ENCODE assay signal across 23 cellular contexts in the genomic region with DNA sequence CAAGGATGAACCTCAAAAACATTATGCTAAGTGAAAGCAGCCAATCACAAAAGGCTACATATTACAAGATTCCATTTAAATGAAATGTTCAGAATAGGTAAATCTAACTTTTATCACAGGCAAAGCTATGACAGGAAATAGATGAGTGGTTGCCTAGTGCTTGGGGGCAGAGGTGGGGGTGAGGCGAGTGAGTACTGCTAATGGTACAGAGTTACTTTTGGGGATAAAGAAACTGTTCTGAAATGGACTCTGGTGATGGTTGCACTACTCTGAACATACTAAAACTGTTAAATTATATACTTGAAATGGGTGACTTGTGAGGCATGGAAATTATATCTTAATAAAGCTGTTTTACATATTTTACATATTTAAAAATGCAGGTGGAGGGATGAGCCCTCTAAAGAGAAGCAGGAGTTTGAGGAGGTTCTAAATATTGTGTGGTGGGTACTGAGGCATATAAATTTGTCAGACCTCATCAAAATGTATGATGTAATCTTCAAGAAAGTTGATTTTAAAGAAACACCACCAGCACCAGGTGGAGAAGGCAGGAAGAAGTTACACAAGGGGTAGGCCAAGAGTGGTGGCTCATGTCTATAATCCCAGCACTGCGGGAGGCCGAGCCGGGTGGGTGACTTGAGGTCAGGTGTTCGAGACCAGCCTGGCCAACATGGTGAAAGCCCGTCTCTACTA. TPM values are rescaled to one million over a fixed set of nuclear protein-coding genes. Genes with fewer than 3 reads are reported as not detected.
DNase-seq lines count a peak whose midpoint lies in the region; ATAC-seq, FAIRE-seq and TF ChIP-seq lines count a peak whose summit lies in the region.
"Had no signal": no experiment of that assay in that cellular context is flagged by ENCODE, and none has a peak within 500 bp of the region (broad histone marks: within the 10 kb centered on the region; RNA-seq: fewer than 3 reads in every experiment).

No MANE protein-coding gene starts in this region.

- in situ Hi-C loops in GM12878 (cut with MboI) = no loop called here

- no peak for DNase-seq in A673 (ENCODE audit: low spot score)
- DNase-seq in CD4-positive, alpha-beta memory T cell = no peak
- DNase-seq in GM12878 (ENCODE audit: low read depth, low spot score) = no peak
- no peak for DNase-seq in DMS79 (lab: John Stamatoyannopoulos, UW)
- DNase-seq in CD1c-positive myeloid dendritic cell (ENCODE audit: extremely low spot score) = no peak
- no peak for DNase-seq in inferior parietal cortex (ENCODE audit: extremely low spot score)
- DNase-seq: activated CD8-positive, alpha-beta memory T cell treated with anti-CD3 and anti-CD28 coated beads for 24 hours; left ventricle myocardium inferior; NCI-H1105 treated with DMSO at 0.1 percent for 48 hours; NCI-H82; stimulated activated CD4-positive, alpha-beta T cell treated with anti-CD3 and anti-CD28 coated beads, Interleukin-4, amount 100 ng/mL, for 24 hours; SW 1271; WERI-Rb-1 had no signal

- ATAC-seq in GM12878 = no peak
- ATAC-seq in GM19023 (IDR thresholded peaks at IDR 0.05; ENCODE audit: unreplicated experiment) = no peak
- ATAC-seq: gastroesophageal sphincter, GM23338 had no signal

- H3K27me3 Mint-ChIP-seq in CD4-positive, alpha-beta memory T cell = no peaks in the 10 kb centered on the region

- peak overlapping the region; percentile 88 for H3K4me2 ChIP-seq in OCI-LY1 (ENCODE audit: low read length)
- no peak overlapping the region for H3K4me2 ChIP-seq in GM12878 (ENCODE audit: control insufficient read depth, insufficient read depth)

- peak overlapping the region; percentile 82; the same call in 1 of the 2 replicates for H3K9ac ChIP-seq in OCI-LY1 (ENCODE audit: low read length)
- H3K9ac ChIP-seq in GM12878 (ENCODE audit: control insufficient read depth, insufficient read depth, low read length) = no peak overlapping the region

- peak overlapping the region in 6 of 7 donors; percentile 7 to 72 (median 28) for H3K27ac Mint-ChIP-seq in CD4-positive, alpha-beta memory T cell
- H3K27ac Mint-ChIP-seq: GM23338 had no signal

- BruUV-seq in A673 (replicated peaks; lab: Mats Ljungman, UMichigan) = no TSS peak
- no TSS peak for BruUV-seq in GM12878 (replicated peaks; lab: Mats Ljungman, UMichigan)

- no peak for TF ChIP-seq EP300 in GM12878 (IDR thresholded peaks at IDR 0.05; ENCODE audit: borderline replicate concordance in 1 of 2, control insufficient read depth in 1 of 2, low read depth in 2 of 2, low read length in 2 of 2)

- intact Hi-C loops in A673 (cut with micrococcal nuclease; ENCODE audit: unreplicated experiment) (no loop called here), GM12878 (cut with micrococcal nuclease; ENCODE audit: unreplicated experiment) (no loop called here)
- intact Hi-C loops in CD4-positive, alpha-beta memory T cell (cut with micrococcal nuclease) = no loop called here

- peaks cover 0 to 8% of the 10 kb centered on the region in 2 donors for H3K36me3 Mint-ChIP-seq in CD4-positive, alpha-beta memory T cell

- H3K27me3 ChIP-seq in A673 (replicated peaks; ENCODE audit: insufficient read depth, low read depth, low read length, poor library complexity) = no peaks in the 10 kb centered on the region
- no peaks in the 10 kb centered on the region for H3K27me3 ChIP-seq in CD4-positive, alpha-beta memory T cell (ENCODE audit: insufficient read depth, low read length)
- H3K27me3 ChIP-seq in OCI-LY1 (ENCODE audit: insufficient read depth, low read length) = no peaks in the 10 kb centered on the region
- H3K27me3 ChIP-seq in GM12878 (replicated peaks in 1 of 2; ENCODE audit: control insufficient read depth in 2 of 2, insufficient read depth in 2 of 2, low read length in 1 of 2) = no peaks in the 10 kb centered on the region
- H3K27me3 ChIP-seq: breast epithelium, gastroesophageal sphincter had no signal

- no peak overlapping the region for H2AFZ ChIP-seq in OCI-LY1 (ENCODE audit: low read length)
- no peak overlapping the region for H2AFZ ChIP-seq in GM12878 (ENCODE audit: control insufficient read depth, low read depth, low read length)
- H2AFZ ChIP-seq: GM23338 had no signal

- SMC1A ChIA-PET in GM12878 (lab: Charles Lee; ENCODE audit: uncharacterized antibody, unreplicated experiment) = interaction anchor here (1.1 to 1.4 kb wide), 2 partner anchors 14 to 132 kb away, joined by 5 to 6 read pairs; no protein-coding TSS in a partner anchor

- peaks cover 28% of the 10 kb centered on the region for H3K4me1 ChIP-seq in A673 (ENCODE audit: insufficient read depth, low read length, poor library complexity, severe bottlenecking)
- H3K4me1 ChIP-seq in CD4-positive, alpha-beta memory T cell (ENCODE audit: insufficient read depth, low read length) = peaks cover 22% of the 10 kb centered on the region
- peaks cover 33% of the 10 kb centered on the region for H3K4me1 ChIP-seq in OCI-LY1 (ENCODE audit: insufficient read depth, low read length, severe bottlenecking)
- no peaks in the 10 kb centered on the region for H3K4me1 ChIP-seq in GM12878 (ENCODE audit: control insufficient read depth, insufficient read depth, low read length)

- TF ChIP-seq CTCF in A673 (conservative IDR thresholded peaks at IDR 0.05; ENCODE audit: low read depth, low read length) = no peak
- no peak for TF ChIP-seq CTCF in OCI-LY1 (IDR thresholded peaks at IDR 0.05; ENCODE audit: low read length)
- no peak for TF ChIP-seq CTCF in GM12878 (IDR thresholded peaks at IDR 0.05 in 2 of 3, conservative IDR thresholded peaks at IDR 0.05 in 1 of 3; ENCODE audit: control insufficient read depth in 2 of 3, extremely low read depth in 1 of 3, insufficient read depth in 1 of 3, low read depth in 3 of 3, low read length in 3 of 3)

- H3K9me2 ChIP-seq in OCI-LY1 (ENCODE audit: low read depth, low read length) = no peaks in the 10 kb centered on the region

- H3K79me2 ChIP-seq in OCI-LY1 (ENCODE audit: insufficient read depth, low read length) (no peaks in the 10 kb centered on the region), GM12878 (ENCODE audit: control insufficient read depth, insufficient read depth, low read length) (peaks cover 11% of the 10 kb centered on the region)

- CTCF ChIA-PET in A673 (lab: Charles Lee) (no interaction called here), GM12878 (lab: Yijun Ruan, JAX) (interaction anchor here (1.3 to 2.3 kb wide), 3 partner anchors 10 to 18 kb away, joined by 4 to 23 read pairs (median 9); no protein-coding TSS in a partner anchor)
- CTCF ChIA-PET in CD4-positive, alpha-beta memory T cell (lab: Charles Lee; ENCODE audit: partially characterized antibody) = interaction anchor here (0.8 to 2.1 kb wide), 4 partner anchors 10 to 18 kb away, joined by 5 to 24 read pairs (median 8); no protein-coding TSS in a partner anchor

- WGBS in GM12878 (ENCODE audit: insufficient coverage, insufficient replicate concordance, low lambda C conversion rate, missing lambda C conversion rate) = 72% methylated on average over 6 of the region's 6 CpGs

- H3K9me3 ChIP-seq in A673 (ENCODE audit: low read depth, low read length, poor library complexity, severe bottlenecking) = no peaks in the 10 kb centered on the region
- no peaks in the 10 kb centered on the region for H3K9me3 ChIP-seq in CD4-positive, alpha-beta memory T cell (ENCODE audit: control insufficient read depth in 1 of 2, low read length in 2 of 2)
- H3K9me3 ChIP-seq in OCI-LY1 (ENCODE audit: low read length) = no peaks in the 10 kb centered on the region
- H3K9me3 ChIP-seq in GM12878 (replicated peaks; ENCODE audit: control insufficient read depth, insufficient read depth, low read length) = no peaks in the 10 kb centered on the region
- H3K9me3 ChIP-seq: breast epithelium, gastroesophageal sphincter, left ventricle myocardium inferior had no signal

- no peak overlapping the region for H3K4me3 ChIP-seq in A673 (ENCODE audit: low read depth, low read length, poor library complexity, severe bottlenecking)
- no peak overlapping the region for H3K4me3 ChIP-seq in CD4-positive, alpha-beta memory T cell (ENCODE audit: low read length in 2 of 2)
- peak overlapping the region; percentile 83 for H3K4me3 ChIP-seq in OCI-LY1 (ENCODE audit: low read depth, low read length, poor library complexity, severe bottlenecking)
- H3K4me3 ChIP-seq in GM12878 = no peak overlapping the region
- H3K4me3 ChIP-seq: breast epithelium, gastroesophageal sphincter, left ventricle myocardium inferior had no signal

- RAD21 ChIA-PET in GM12878 (lab: Charles Lee; ENCODE audit: unreplicated experiment) = interaction anchor here (0.7 to 1.3 kb wide), 2 partner anchors 15 to 53 kb away, joined by 3 read pairs; no protein-coding TSS in a partner anchor

- POLR2A ChIA-PET in A673 (lab: Charles Lee; ENCODE audit: low non-redundant PET) (no interaction called here), GM12878 (lab: Charles Lee) (no interaction called here)
- POLR2A ChIA-PET in CD4-positive, alpha-beta memory T cell (lab: Charles Lee; ENCODE audit: partially characterized antibody) = no interaction called here

- no peaks in the 10 kb centered on the region for H3F3A ChIP-seq in OCI-LY1 (ENCODE audit: insufficient read depth, low read length)

- peak overlapping the region in 1 of 8 donors; percentile 26 for H3K4me3 Mint-ChIP-seq in CD4-positive, alpha-beta memory T cell

- H3K36me3 ChIP-seq in A673 (ENCODE audit: insufficient read depth, low read length, poor library complexity, severe bottlenecking) (no peaks in the 10 kb centered on the region), OCI-LY1 (ENCODE audit: insufficient read depth, low read length) (peaks cover 11% of the 10 kb centered on the region; the same call in 1 of the 2 replicates), GM12878 (ENCODE audit: control insufficient read depth in 2 of 2, insufficient read depth in 2 of 2, low read length in 1 of 2) (no peaks in the 10 kb centered on the region)
- H3K36me3 ChIP-seq in CD4-positive, alpha-beta memory T cell (ENCODE audit: insufficient read depth, low read length) = no peaks in the 10 kb centered on the region
- H3K36me3 ChIP-seq: breast epithelium, WERI-Rb-1 had no signal

- FAIRE-seq in GM12878 (lab: Jason Lieb, UNC) = no peak

- H4K20me1 ChIP-seq in OCI-LY1 (ENCODE audit: insufficient read depth, low read length) (no peaks in the 10 kb centered on the region), GM12878 (ENCODE audit: control insufficient read depth, insufficient read depth) (no peaks in the 10 kb centered on the region)

- H3K4me1 Mint-ChIP-seq in CD4-positive, alpha-beta memory T cell = peaks cover 22 to 37% (median 27%) of the 10 kb centered on the region in 4 donors

- no peak for TF ChIP-seq RAD21 in GM12878 (IDR thresholded peaks at IDR 0.05; ENCODE audit: insufficient read depth, low read depth, low read length)

- no peaks in the 10 kb centered on the region for H3K9me3 Mint-ChIP-seq in CD4-positive, alpha-beta memory T cell
- H3K9me3 Mint-ChIP-seq: GM23338 had no signal

- TF ChIP-seq POLR2A in GM12878 (IDR thresholded peaks at IDR 0.05; ENCODE audit: low read depth, low read length) = no peak

- peak overlapping the region; percentile 40 for H3K27ac ChIP-seq in A673 (ENCODE audit: low read depth, low read length, poor library complexity, severe bottlenecking)
- no peak overlapping the region for H3K27ac ChIP-seq in CD4-positive, alpha-beta memory T cell (ENCODE audit: low read depth, low read length)
- peak overlapping the region; percentile 77 for H3K27ac ChIP-seq in OCI-LY1 (ENCODE audit: low read depth, low read length, poor library complexity, severe bottlenecking)
- no peak overlapping the region for H3K27ac ChIP-seq in GM12878 (ENCODE audit: control insufficient read depth, insufficient read depth)
- H3K27ac ChIP-seq: breast epithelium, gastroesophageal sphincter, left ventricle myocardium inferior, WERI-Rb-1 had no signal

RNA-seq across cellular contexts. Expression of a gene that starts 3.6 kb away (rescaled TPM):
- total RNA-seq in A673 (2021) (18.4 and 20.5 TPM in 2 replicates), GM12878 (2014; rRNA removed) (16.9 and 20.3 TPM in 2 replicates), GM12878 (2014; rRNA removed; fragmentation: Illumina TruSeq; extraction: Trizol) (7.4 and 8.1 TPM in 2 replicates), GM12878 (2021) (16.1 and 16.4 TPM in 2 replicates)
- 10 to 100 TPM; 18.1 to 21.7 TPM for total RNA-seq in CD4-positive, alpha-beta memory T cell
- 10 to 100 TPM; 14.8 to 19.1 TPM for polyA plus RNA-seq in CD4-positive, alpha-beta memory T cell
- total RNA-seq in GM12878 (2013; cell fraction: nucleolus; rRNA removed) = 47.4 and 56.0 TPM in 2 replicates
- polyA plus RNA-seq in GM12878 (2011; ENCODE audit: low read depth) = 8.0 TPM
- polyA plus RNA-seq in GM12878 (2011; rRNA removed) (8.4 and 17.8 TPM in 2 replicates), GM12878 (2014; fragmentation: Illumina TruSeq; extraction: Trizol) (9.8 and 11.9 TPM in 2 replicates), GM12878 (2014; fragmentation: Nextera tagmentation; extraction: Ambion mirVana) (1 to 10 TPM; 1.0 to 2.4 TPM), GM12878 (2014; rRNA removed) (15.6 TPM in 2 replicates), GM12878 (2016; fragmentation: Nextera tagmentation; extraction: Ambion mirVana) (10 to 100 TPM; 12.0 to 13.3 TPM)
- 25.6 and 28.1 TPM in 2 replicates for polyA plus RNA-seq in GM12878 (2011; cell fraction: cytosol; rRNA removed)
- polyA plus RNA-seq in GM12878 (2011; cell fraction: nucleus; rRNA removed) = 48.3 and 51.6 TPM in 2 replicates
- polyA plus RNA-seq in GM12878 (2012) = 9.3 and 14.0 TPM in 2 replicates
- polyA minus RNA-seq in GM12878 (2011; rRNA and poly(A)+ RNA removed) = 29.8 and 30.0 TPM in 2 replicates
- 13.1 and 16.8 TPM in 2 replicates for polyA minus RNA-seq in GM12878 (2011; cell fraction: cytosol; rRNA and poly(A)+ RNA removed)
- 16.2 and 27.0 TPM in 2 replicates for polyA minus RNA-seq in GM12878 (2011; cell fraction: nucleus; rRNA and poly(A)+ RNA removed)

RNA-seq across cellular contexts. Expression of a gene that starts 18.7 kb away (rescaled TPM):
- 165 and 176 TPM in 2 replicates for total RNA-seq in A673 (2021)
- 10 to 100 TPM; 30.4 to 34.6 TPM for total RNA-seq in CD4-positive, alpha-beta memory T cell
- polyA plus RNA-seq in CD4-positive, alpha-beta memory T cell = 10 to 100 TPM; 53.1 to 62.1 TPM
- 8.4 and 9.4 TPM in 2 replicates for total RNA-seq in GM12878 (2013; cell fraction: nucleolus; rRNA removed)
- total RNA-seq in GM12878 (2014; rRNA removed) = 178 and 187 TPM in 2 replicates
- 139 and 148 TPM in 2 replicates for total RNA-seq in GM12878 (2014; rRNA removed; fragmentation: Illumina TruSeq; extraction: Trizol)
- 192 and 195 TPM in 2 replicates for total RNA-seq in GM12878 (2021)
- polyA plus RNA-seq in GM12878 (2011; ENCODE audit: low read depth) = 131 TPM
- polyA plus RNA-seq in GM12878 (2011; rRNA removed) = 161 and 208 TPM in 2 replicates
- polyA plus RNA-seq in GM12878 (2011; cell fraction: cytosol; rRNA removed) = 261 and 266 TPM in 2 replicates
- 98.1 and 123 TPM in 2 replicates for polyA plus RNA-seq in GM12878 (2011; cell fraction: nucleus; rRNA removed)
- polyA plus RNA-seq in GM12878 (2012) = 97.2 and 107 TPM in 2 replicates
- 181 and 204 TPM in 2 replicates for polyA plus RNA-seq in GM12878 (2014; fragmentation: Illumina TruSeq; extraction: Trizol)
- 100 to 1,000 TPM; 770 to 898 TPM for polyA plus RNA-seq in GM12878 (2014; fragmentation: Nextera tagmentation; extraction: Ambion mirVana)
- 204 and 247 TPM in 2 replicates for polyA plus RNA-seq in GM12878 (2014; rRNA removed)
- 100 to 1,000 TPM; 272 to 362 TPM for polyA plus RNA-seq in GM12878 (2016; fragmentation: Nextera tagmentation; extraction: Ambion mirVana)
- 66.3 and 94.2 TPM in 2 replicates for polyA minus RNA-seq in GM12878 (2011; rRNA and poly(A)+ RNA removed)
- polyA minus RNA-seq in GM12878 (2011; cell fraction: cytosol; rRNA and poly(A)+ RNA removed) = 13.0 and 17.4 TPM in 2 replicates
- 16.0 and 28.5 TPM in 2 replicates for polyA minus RNA-seq in GM12878 (2011; cell fraction: nucleus; rRNA and poly(A)+ RNA removed)

RNA-seq across cellular contexts. Expression of a gene that starts 25.5 kb away (rescaled TPM):
- total RNA-seq in A673 (2021) (not detected in 2 replicates), GM12878 (2014; rRNA removed) (not detected in 2 replicates), GM12878 (2014; rRNA removed; fragmentation: Illumina TruSeq; extraction: Trizol) (not detected in 2 replicates), GM12878 (2021) (not detected in 2 replicates)
- total RNA-seq in CD4-positive, alpha-beta memory T cell = not detected
- under 1 TPM in 1 of 2 donors, not detected in 1; 0.55 TPM for polyA plus RNA-seq in CD4-positive, alpha-beta memory T cell
- not detected in 2 replicates for total RNA-seq in GM12878 (2013; cell fraction: nucleolus; rRNA removed)
- polyA plus RNA-seq in GM12878 (2011; ENCODE audit: low read depth) = 0.16 TPM
- polyA plus RNA-seq in GM12878 (2011; rRNA removed) (not detected in 2 replicates), GM12878 (2014; fragmentation: Illumina TruSeq; extraction: Trizol) (not detected in 2 replicates), GM12878 (2014; fragmentation: Nextera tagmentation; extraction: Ambion mirVana) (under 1 TPM in 1 of 2 experiments, not detected in 1; 0.06 TPM), GM12878 (2014; rRNA removed) (not detected in 2 replicates), GM12878 (2016; fragmentation: Nextera tagmentation; extraction: Ambion mirVana) (under 1 TPM; 0.10 to 0.17 TPM)
- not detected in 2 replicates for polyA plus RNA-seq in GM12878 (2011; cell fraction: cytosol; rRNA removed)
- not detected in 2 replicates for polyA plus RNA-seq in GM12878 (2011; cell fraction: nucleus; rRNA removed)
- polyA plus RNA-seq in GM12878 (2012) = 0.26 and 0.29 TPM in 2 replicates
- not detected in 2 replicates for polyA minus RNA-seq in GM12878 (2011; rRNA and poly(A)+ RNA removed)
- not detected in 2 replicates for polyA minus RNA-seq in GM12878 (2011; cell fraction: cytosol; rRNA and poly(A)+ RNA removed)
- polyA minus RNA-seq in GM12878 (2011; cell fraction: nucleus; rRNA and poly(A)+ RNA removed) = not detected in 2 replicates
- total RNA-seq: breast epithelium, dermis microvascular lymphatic vessel endothelial cell, gastroesophageal sphincter, left ventricle myocardium inferior, RPMI7951, temporal lobe had no signal
- polyA plus RNA-seq: esophagus had no signal

RNA-seq across cellular contexts. Expression of a gene that starts 51.6 kb away (rescaled TPM):
- total RNA-seq in A673 (2021) = 5.2 and 7.0 TPM in 2 replicates
- under 1 TPM in 1 of 2 experiments, not detected in 1; 0.17 TPM for total RNA-seq in CD4-positive, alpha-beta memory T cell
- under 1 TPM in 1 of 2 donors, not detected in 1; 0.40 TPM for polyA plus RNA-seq in CD4-positive, alpha-beta memory T cell
- not detected in 2 replicates for total RNA-seq in GM12878 (2013; cell fraction: nucleolus; rRNA removed)
- total RNA-seq in GM12878 (2014; rRNA removed) = 0.33 and 0.34 TPM in 2 replicates
- total RNA-seq in GM12878 (2014; rRNA removed; fragmentation: Illumina TruSeq; extraction: Trizol) = not detected in 2 replicates
- total RNA-seq in GM12878 (2021) = 1.0 and 1.1 TPM in 2 replicates
- not detected for polyA plus RNA-seq in GM12878 (2011; ENCODE audit: low read depth)
- not detected in 2 replicates for polyA plus RNA-seq in GM12878 (2011; rRNA removed)
- polyA plus RNA-seq in GM12878 (2011; cell fraction: cytosol; rRNA removed) = 0.03 and 0.09 TPM in 2 replicates
- 0.22 and 0.39 TPM in 2 replicates for polyA plus RNA-seq in GM12878 (2011; cell fraction: nucleus; rRNA removed)
- 0.08 and 0.11 TPM in 2 replicates for polyA plus RNA-seq in GM12878 (2012)
- polyA plus RNA-seq in GM12878 (2014; fragmentation: Illumina TruSeq; extraction: Trizol) = not detected in 2 replicates
- polyA plus RNA-seq in GM12878 (2014; fragmentation: Nextera tagmentation; extraction: Ambion mirVana) = under 1 TPM in 1 of 2 experiments, not detected in 1; 0.14 TPM
- 0.58 and 0.88 TPM in 2 replicates for polyA plus RNA-seq in GM12878 (2014; rRNA removed)
- polyA plus RNA-seq in GM12878 (2016; fragmentation: Nextera tagmentation; extraction: Ambion mirVana) = under 1 TPM; 0.48 to 0.55 TPM
- polyA minus RNA-seq in GM12878 (2011; rRNA and poly(A)+ RNA removed) = not detected in 2 replicates
- not detected in 2 replicates for polyA minus RNA-seq in GM12878 (2011; cell fraction: cytosol; rRNA and poly(A)+ RNA removed)
- polyA minus RNA-seq in GM12878 (2011; cell fraction: nucleus; rRNA and poly(A)+ RNA removed) = 0.36 and 0.38 TPM in 2 replicates
- total RNA-seq: dermis microvascular lymphatic vessel endothelial cell, skeletal muscle tissue had no signal

RNA-seq across cellular contexts. Expression of a gene that starts 55.6 kb away (rescaled TPM):
- total RNA-seq in A673 (2021) (30.4 and 38.8 TPM in 2 replicates), GM12878 (2014; rRNA removed) (143 and 146 TPM in 2 replicates), GM12878 (2014; rRNA removed; fragmentation: Illumina TruSeq; extraction: Trizol) (114 and 115 TPM in 2 replicates), GM12878 (2021) (128 and 142 TPM in 2 replicates)
- total RNA-seq in CD4-positive, alpha-beta memory T cell = 10 to 100 TPM; 79.7 to 82.9 TPM
- polyA plus RNA-seq in CD4-positive, alpha-beta memory T cell = 100 to 1,000 TPM; 257 to 320 TPM
- 29.9 and 31.2 TPM in 2 replicates for total RNA-seq in GM12878 (2013; cell fraction: nucleolus; rRNA removed)
- 107 TPM for polyA plus RNA-seq in GM12878 (2011; ENCODE audit: low read depth)
- polyA plus RNA-seq in GM12878 (2011; rRNA removed) (142 and 211 TPM in 2 replicates), GM12878 (2014; fragmentation: Illumina TruSeq; extraction: Trizol) (166 and 179 TPM in 2 replicates), GM12878 (2014; fragmentation: Nextera tagmentation; extraction: Ambion mirVana) (100 to 1,000 TPM; 262 to 295 TPM), GM12878 (2014; rRNA removed) (161 and 177 TPM in 2 replicates), GM12878 (2016; fragmentation: Nextera tagmentation; extraction: Ambion mirVana) (100 to 1,000 TPM; 156 to 170 TPM)
- 352 and 471 TPM in 2 replicates for polyA plus RNA-seq in GM12878 (2011; cell fraction: cytosol; rRNA removed)
- 157 and 180 TPM in 2 replicates for polyA plus RNA-seq in GM12878 (2011; cell fraction: nucleus; rRNA removed)
- 137 and 151 TPM in 2 replicates for polyA plus RNA-seq in GM12878 (2012)
- polyA minus RNA-seq in GM12878 (2011; rRNA and poly(A)+ RNA removed) = 300 and 364 TPM in 2 replicates
- polyA minus RNA-seq in GM12878 (2011; cell fraction: cytosol; rRNA and poly(A)+ RNA removed) = 55.1 and 68.1 TPM in 2 replicates
- polyA minus RNA-seq in GM12878 (2011; cell fraction: nucleus; rRNA and poly(A)+ RNA removed) = 35.7 and 40.4 TPM in 2 replicates

Comparison
In these comparisons a context has a peak if more than half of its experiments do, and no peak if none do; other contexts are left out.
1. H3K27ac ChIP-seq: peak in A673 (single experiment) and OCI-LY1 (single experiment); none in CD4-positive, alpha-beta memory T cell (single experiment) and GM12878 (single experiment).